In the genomic region with DNA sequence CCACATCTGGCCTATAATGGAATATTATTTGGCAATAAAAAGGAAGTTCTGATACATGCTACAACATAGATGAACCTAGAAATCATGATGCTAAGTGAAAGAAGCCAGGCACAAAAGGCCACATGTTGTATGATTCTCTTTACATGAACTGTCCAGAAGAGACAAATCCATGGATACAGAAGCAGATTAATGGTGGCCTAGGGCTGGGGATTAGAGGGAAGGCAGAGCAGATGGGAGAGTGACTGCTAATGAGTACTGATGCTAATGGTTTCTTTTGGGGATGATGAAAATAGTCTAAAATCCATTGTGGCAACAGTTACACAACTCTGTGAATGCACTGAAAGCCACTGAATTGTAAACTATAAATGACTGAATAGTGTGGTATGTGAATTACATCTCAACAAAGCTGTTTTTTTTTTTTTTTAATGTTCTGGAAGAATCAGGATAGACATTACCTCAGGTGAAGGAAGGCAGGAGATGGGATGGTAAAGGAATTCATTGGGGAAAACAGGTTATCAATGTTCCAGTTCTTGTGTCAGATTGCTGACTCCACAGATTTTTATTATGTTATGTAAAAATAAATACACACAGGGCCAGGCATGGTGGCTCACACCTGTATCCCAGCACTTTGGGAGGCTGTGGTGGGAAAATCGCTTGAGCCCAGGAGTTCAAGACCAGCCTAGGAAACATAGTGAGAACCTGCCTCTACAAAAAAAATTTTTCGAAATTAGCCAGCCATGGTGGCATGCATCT, we compare ENCODE assay signal across 1 cellular context.
TF ChIP-seq lines count a peak whose summit lies in the region.

No MANE protein-coding gene starts in this region.

TF ChIP-seq in IMR-90, 13 proteins besides CTCF, POLR2A, EP300 and RAD21:
- no peak for TF ChIP-seq SMC3 (IDR thresholded peaks at IDR 0.05; ENCODE audit: low read depth, low read length)
- TF ChIP-seq NFE2L2 (IDR thresholded peaks at IDR 0.05; ENCODE audit: low read depth, low read length), result no peak
- peak; percentile 64; the same call in 1 of the 2 replicates for TF ChIP-seq FOS (IDR thresholded peaks at IDR 0.05; ENCODE audit: low read depth, low read length)
- TF ChIP-seq, protein P1, sequence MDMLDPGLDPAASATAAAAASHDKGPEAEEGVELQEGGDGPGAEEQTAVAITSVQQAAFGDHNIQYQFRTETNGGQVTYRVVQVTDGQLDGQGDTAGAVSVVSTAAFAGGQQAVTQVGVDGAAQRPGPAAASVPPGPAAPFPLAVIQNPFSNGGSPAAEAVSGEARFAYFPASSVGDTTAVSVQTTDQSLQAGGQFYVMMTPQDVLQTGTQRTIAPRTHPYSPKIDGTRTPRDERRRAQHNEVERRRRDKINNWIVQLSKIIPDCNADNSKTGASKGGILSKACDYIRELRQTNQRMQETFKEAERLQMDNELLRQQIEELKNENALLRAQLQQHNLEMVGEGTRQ (IDR thresholded peaks at IDR 0.05; ENCODE audit: low read depth, low read length), result no peak
- peak; percentile 47 for TF ChIP-seq BHLHE40 (IDR thresholded peaks at IDR 0.05; ENCODE audit: low read depth, low read length)
- TF ChIP-seq, protein P2, sequence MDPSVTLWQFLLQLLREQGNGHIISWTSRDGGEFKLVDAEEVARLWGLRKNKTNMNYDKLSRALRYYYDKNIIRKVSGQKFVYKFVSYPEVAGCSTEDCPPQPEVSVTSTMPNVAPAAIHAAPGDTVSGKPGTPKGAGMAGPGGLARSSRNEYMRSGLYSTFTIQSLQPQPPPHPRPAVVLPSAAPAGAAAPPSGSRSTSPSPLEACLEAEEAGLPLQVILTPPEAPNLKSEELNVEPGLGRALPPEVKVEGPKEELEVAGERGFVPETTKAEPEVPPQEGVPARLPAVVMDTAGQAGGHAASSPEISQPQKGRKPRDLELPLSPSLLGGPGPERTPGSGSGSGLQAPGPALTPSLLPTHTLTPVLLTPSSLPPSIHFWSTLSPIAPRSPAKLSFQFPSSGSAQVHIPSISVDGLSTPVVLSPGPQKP (IDR thresholded peaks at IDR 0.05; ENCODE audit: borderline replicate concordance, low read depth, low read length), result no peak
- TF ChIP-seq CEBPB (IDR thresholded peaks at IDR 0.05; ENCODE audit: low read depth, low read length), result peak; percentile 97
- no peak for TF ChIP-seq MXI1 (IDR thresholded peaks at IDR 0.05; ENCODE audit: borderline replicate concordance, low read depth, low read length)
- peak; percentile 49 for TF ChIP-seq RCOR1 (IDR thresholded peaks at IDR 0.05; ENCODE audit: insufficient replicate concordance, low read length)
- peak; percentile 93 for TF ChIP-seq MAFK (IDR thresholded peaks at IDR 0.05; ENCODE audit: low read depth, low read length)
- no peak for TF ChIP-seq RFX5 (IDR thresholded peaks at IDR 0.05; ENCODE audit: low read depth, low read length)
- no peak for TF ChIP-seq MAZ (IDR thresholded peaks at IDR 0.05; ENCODE audit: borderline replicate concordance, low read depth, low read length)
- no peak for TF ChIP-seq CHD1 (IDR thresholded peaks at IDR 0.05; ENCODE audit: low read depth, low read length)
